17 cellular contexts compared by ENCODE assay signal in the genomic region with DNA sequence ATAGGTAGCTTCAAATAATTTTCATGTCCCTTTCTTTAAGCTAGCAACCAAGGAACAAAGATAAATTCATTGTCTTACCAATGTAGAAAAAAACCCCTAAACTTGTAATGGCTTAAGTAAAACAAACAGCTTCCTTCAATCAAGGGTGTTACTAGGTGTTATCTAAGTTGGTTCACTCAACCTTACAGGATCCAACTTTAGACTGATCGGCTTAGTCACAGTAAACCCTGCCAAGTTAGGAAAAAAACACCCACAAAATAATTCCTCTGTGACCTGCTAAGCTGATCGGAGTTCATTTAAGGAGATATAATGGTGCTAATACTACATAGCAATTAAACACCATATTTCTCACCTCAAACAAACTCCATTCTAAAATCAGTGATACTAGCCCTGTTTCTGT. TPM values are rescaled to one million over a fixed set of nuclear protein-coding genes. Genes with fewer than 3 reads are reported as not detected.
A peak's percentile ranks its signal among the peaks of the same experiment; 100 is the strongest.
DNase-seq lines count a peak whose midpoint lies in the region; ATAC-seq, FAIRE-seq and TF ChIP-seq lines count a peak whose summit lies in the region.
"Had no signal": no experiment of that assay in that cellular context is flagged by ENCODE, and none has a peak within 500 bp of the region (broad histone marks: within the 10 kb centered on the region; RNA-seq: fewer than 3 reads in every experiment).

No MANE protein-coding gene starts in this region.

- no peak for FAIRE-seq in bronchial epithelial cell (lab: Jason Lieb, UNC)
- FAIRE-seq: A549 had no signal

- H3K36me3 ChIP-seq in Panc1 (ENCODE audit: control insufficient read depth, insufficient read depth, low read length) = peaks cover 14% of the 10 kb centered on the region; the same call in 1 of the 2 replicates
- no peaks in the 10 kb centered on the region for H3K36me3 ChIP-seq in bronchial epithelial cell (ENCODE audit: control insufficient read depth, insufficient read depth, low read length)
- no peaks in the 10 kb centered on the region; the same call in 1 of the 2 replicates for H3K36me3 ChIP-seq in BE2C

- H3K9me3 ChIP-seq in Panc1 (ENCODE audit: control insufficient read depth, insufficient read depth, low read depth, low read length) = no peaks in the 10 kb centered on the region
- no peaks in the 10 kb centered on the region for H3K9me3 ChIP-seq in BE2C
- H3K9me3 ChIP-seq: A549, Caco-2 had no signal

- H3K4me1 ChIP-seq in Panc1 (ENCODE audit: control insufficient read depth, insufficient read depth, low read length) (no peaks in the 10 kb centered on the region), BE2C (no peaks in the 10 kb centered on the region)
- H3K4me1 ChIP-seq: Caco-2 had no signal

- DNase-seq in NCI-H82 (lab: John Stamatoyannopoulos, UW) = peak; percentile 76
- no peak for DNase-seq in Panc1 (ENCODE audit: low read depth, low spot score)
- DNase-seq in bronchial epithelial cell (ENCODE audit: low read depth) = peak; percentile 8
- DNase-seq in omental fat pad (ENCODE audit: low spot score) = no peak
- DNase-seq in BE2C = no peak
- no peak for DNase-seq in NCI-H2171 (lab: John Stamatoyannopoulos, UW)
- DNase-seq in COLO668 (lab: John Stamatoyannopoulos, UW; ENCODE audit: unreplicated experiment) = no peak
- DNase-seq: Caco-2; CD8-positive, alpha-beta T cell; DMS53; GF-D8; GOT3; H9; IMR-90 had no signal

- in situ Hi-C loops in Panc1 (cut with HindIII; ENCODE audit: low pct_unique_long_range_greater_than_20kb, low sequenced_read_pairs) = no loop called here

- no peaks in the 10 kb centered on the region for H3K27me3 ChIP-seq in Panc1 (ENCODE audit: control insufficient read depth, insufficient read depth, low read length)
- H3K27me3 ChIP-seq in bronchial epithelial cell (ENCODE audit: control insufficient read depth, insufficient read depth, low read length) = no peaks in the 10 kb centered on the region
- H3K27me3 ChIP-seq in BE2C = no peaks in the 10 kb centered on the region

- intact Hi-C loops in Panc1 (cut with micrococcal nuclease; ENCODE audit: unreplicated experiment) = no loop called here

- BruUV-seq in Panc1 (replicated peaks; lab: Mats Ljungman, UMichigan) = TSS peak; percentile 16

- ATAC-seq in Panc1 (no peak), omental fat pad (ENCODE audit: low FRiP score) (peak; percentile 85), GM21717 (IDR thresholded peaks at IDR 0.05; ENCODE audit: unreplicated experiment) (no peak)
- ATAC-seq: A549; CD8-positive, alpha-beta T cell had no signal

- CTCF ChIA-PET in Panc1 (lab: Charles Lee) = no interaction called here

- H3K4me3 ChIP-seq in Panc1 (ENCODE audit: low read depth in 2 of 2, low read length in 2 of 2) (no peak overlapping the region), bronchial epithelial cell (ENCODE audit: low read depth, low read length) (no peak overlapping the region), BE2C (ENCODE audit: low read depth, low read length) (no peak overlapping the region)
- H3K4me3 ChIP-seq: A549 had no signal

- no peak overlapping the region for H3K27ac ChIP-seq in Panc1 (ENCODE audit: low read length)
- H3K27ac ChIP-seq: A549 had no signal

- POLR2A ChIA-PET in Panc1 (lab: Charles Lee) = no interaction called here

- TF ChIP-seq CTCF in Panc1 (IDR thresholded peaks at IDR 0.05) = no peak
- TF ChIP-seq CTCF in bronchial epithelial cell (IDR thresholded peaks at IDR 0.05; ENCODE audit: insufficient read depth, low read length, severe bottlenecking) = no peak
- TF ChIP-seq CTCF in omental fat pad (IDR thresholded peaks at IDR 0.05) = no peak
- no peak for TF ChIP-seq CTCF in BE2C (IDR thresholded peaks at IDR 0.05; ENCODE audit: low read depth, low read length)

RNA-seq across cellular contexts. Expression of a gene that starts 10.1 kb away (rescaled TPM):
- total RNA-seq in Panc1 (2021; ENCODE audit: unreplicated experiment) (96.6 TPM), bronchial epithelial cell (23.8 and 26.6 TPM in 2 replicates), omental fat pad (10 to 100 TPM; 14.7 to 21.2 (median 16.9) TPM)
- polyA plus RNA-seq in Panc1 (2012; ENCODE audit: insufficient read length) = 95.4 TPM
- polyA plus RNA-seq in BE2C (2012; ENCODE audit: insufficient read depth, insufficient read length, low read depth) = 54.3 TPM

RNA-seq across cellular contexts. Expression of a gene that starts 16.2 kb away (rescaled TPM):
- total RNA-seq in Panc1 (2021; ENCODE audit: unreplicated experiment) = 2.2 TPM
- polyA plus RNA-seq in Panc1 (2012; ENCODE audit: insufficient read length) = 7.2 TPM
- 0.13 and 0.26 TPM in 2 replicates for total RNA-seq in bronchial epithelial cell
- total RNA-seq in omental fat pad = 1 to 10 TPM in 3 of 4 donors, not detected in 1; 1.4 to 3.0 (median 1.4) TPM
- polyA plus RNA-seq in BE2C (2012; ENCODE audit: insufficient read depth, insufficient read length, low read depth) = 119 TPM
- total RNA-seq: Caco-2, HT-29 had no signal

RNA-seq across cellular contexts. Expression of a gene that starts 45.3 kb away (rescaled TPM):
- total RNA-seq in Panc1 (2021; ENCODE audit: unreplicated experiment) = 48.0 TPM
- 28.7 TPM for polyA plus RNA-seq in Panc1 (2012; ENCODE audit: insufficient read length)
- total RNA-seq in bronchial epithelial cell = 9.0 and 11.5 TPM in 2 replicates
- 10 to 100 TPM; 10.8 to 30.5 (median 15.0) TPM for total RNA-seq in omental fat pad
- polyA plus RNA-seq in BE2C (2012; ENCODE audit: insufficient read depth, insufficient read length, low read depth) = 0.39 TPM

Comparison
In these comparisons a context has a peak if more than half of its experiments do, and no peak if none do; other contexts are left out.
1. DNase-seq: peak in NCI-H82 (single experiment) and bronchial epithelial cell (single experiment); none in Panc1 (single experiment), omental fat pad (single experiment), BE2C (single experiment), NCI-H2171 (single experiment) and COLO668 (single experiment).